ENCODE assay signal across 9 cellular contexts in genomic region chr1:150514913-150515327, GRCh38. TPM values are rescaled to one million over a fixed set of nuclear protein-coding genes. Genes with fewer than 3 reads are reported as not detected.
DNase-seq lines count a peak whose midpoint lies in the region; ATAC-seq, FAIRE-seq and TF ChIP-seq lines count a peak whose summit lies in the region.
"Had no signal": no experiment of that assay in that cellular context is flagged by ENCODE, and none has a peak within 500 bp of the region (broad histone marks: within the 10 kb centered on the region; RNA-seq: fewer than 3 reads in every experiment).

No MANE protein-coding gene starts in this region.

- peak overlapping the region; percentile 91 for H3K4me3 Mint-ChIP-seq in H9
- peak overlapping the region; percentile 79 for H3K4me3 Mint-ChIP-seq in WTC11

- H3K36me3 Mint-ChIP-seq in H9 (ENCODE audit: insufficient read depth in 1 of 3, low read depth in 3 of 3) (peaks cover 0 to 11% (median 0%) of the 10 kb centered on the region in 3 experiments; a peak in 4 of 7 replicates), WTC11 (peaks cover 4% of the 10 kb centered on the region; the same call in 1 of the 2 replicates)

- H3K9me3 ChIP-seq in H9 (ENCODE audit: control insufficient read depth, low read depth, low read length) (no peaks in the 10 kb centered on the region), right atrium auricular region (no peaks in the 10 kb centered on the region), spleen (no peaks in the 10 kb centered on the region)

- no peak overlapping the region for H2AK5ac ChIP-seq in H9 (ENCODE audit: insufficient read length, low read length)

- peak overlapping the region; percentile 96 for H3K4me2 ChIP-seq in H9 (ENCODE audit: insufficient read depth, insufficient read length, low read length)

- H3K4me3 ChIP-seq in right atrium auricular region (peak overlapping the region; percentile 53 to 60), spleen (peak overlapping the region; percentile 57 to 91 (median 64))

- peak overlapping the region in 2 of 3 experiments; percentile 92 to 96; a peak in 5 of 7 replicates for H3K27ac Mint-ChIP-seq in H9
- peak overlapping the region; percentile 91 for H3K27ac Mint-ChIP-seq in WTC11

- H3K4ac ChIP-seq in H9 (ENCODE audit: low read depth, low read length): no peak overlapping the region

- no peaks in the 10 kb centered on the region for H3K79me2 ChIP-seq in H9 (ENCODE audit: insufficient read depth, low read length)

- no peak overlapping the region for H2BK15ac ChIP-seq in H9 (ENCODE audit: low read depth, low read length)

- no peak; the same call in 2 of the 3 replicates for TF ChIP-seq CTCF in H9 (conservative IDR thresholded peaks at IDR 0.05)
- no peak for TF ChIP-seq CTCF in WTC11 (IDR thresholded peaks at IDR 0.05)
- no peak for TF ChIP-seq CTCF in right atrium auricular region (IDR thresholded peaks at IDR 0.05)
- no peak for TF ChIP-seq CTCF in spleen (IDR thresholded peaks at IDR 0.05 in 8 of 11, conservative IDR thresholded peaks at IDR 0.05 in 3 of 11)
- no peak for TF ChIP-seq CTCF in D721Med (IDR thresholded peaks at IDR 0.05; ENCODE audit: insufficient read depth, missing control alignments)

- peaks cover 9 to 15% of the 10 kb centered on the region in 2 experiments for H3K4me1 Mint-ChIP-seq in H9
- peaks cover 12% of the 10 kb centered on the region for H3K4me1 Mint-ChIP-seq in WTC11

- peaks cover 2% of the 10 kb centered on the region; the same call in 1 of the 2 replicates for H3K4me1 ChIP-seq in H9 (ENCODE audit: insufficient read depth, low read length)
- peaks cover 0 to 26% of the 10 kb centered on the region in 2 donors for H3K4me1 ChIP-seq in right atrium auricular region
- H3K4me1 ChIP-seq in spleen: peaks cover 7 to 34% (median 20%) of the 10 kb centered on the region in 6 donors

- FAIRE-seq in D721Med (lab: Jason Lieb, UNC): no peak

- H3K27ac ChIP-seq in H9 (ENCODE audit: insufficient read length, low read depth, low read length): no peak overlapping the region
- peak overlapping the region; percentile 85 for H3K27ac ChIP-seq in right atrium auricular region
- H3K27ac ChIP-seq in spleen: peak overlapping the region; percentile 63 to 90 (median 80)

- H2BK5ac ChIP-seq in H9 (ENCODE audit: insufficient read length, low read length): no peak overlapping the region

- no peak overlapping the region for H3K56ac ChIP-seq in H9 (ENCODE audit: insufficient read length, low read depth, low read length)

- no peak overlapping the region for H2BK120ac ChIP-seq in H9 (ENCODE audit: low read depth, low read length, poor library complexity, severe bottlenecking)

- peak overlapping the region; percentile 50 for H3K18ac ChIP-seq in H9 (ENCODE audit: insufficient read length, low read depth, low read length)

- peak overlapping the region; percentile 92 for H3K14ac ChIP-seq in H9 (ENCODE audit: insufficient read depth, low read length)

- H4K20me1 ChIP-seq in H9 (ENCODE audit: control insufficient read depth, insufficient read depth, insufficient read length): peaks cover 2% of the 10 kb centered on the region

- peak overlapping the region; percentile 22 for H2AFZ ChIP-seq in H9 (ENCODE audit: low read length)

- DNase-seq in H9: no peak
- DNase-seq in WTC11 (ENCODE audit: low spot score): no peak
- DNase-seq in right atrium auricular region (ENCODE audit: low spot score): no peak
- DNase-seq in spleen: peak; percentile 81
- no peak for DNase-seq in D721Med (ENCODE audit: insufficient read length, low spot score)

- no peak overlapping the region for H4K91ac ChIP-seq in H9 (ENCODE audit: insufficient read length, low read depth, low read length)

- no peaks in the 10 kb centered on the region for H3K27me3 ChIP-seq in H9 (ENCODE audit: insufficient read depth, low read length)
- H3K27me3 ChIP-seq in right atrium auricular region: no peaks in the 10 kb centered on the region
- no peaks in the 10 kb centered on the region for H3K27me3 ChIP-seq in spleen (replicated peaks in 1 of 7)

- CTCF ChIA-PET in WTC11 (lab: Charles Lee): interaction anchor here (0.6 to 9.7 kb wide), 9 partner anchors 10 to 114 kb away, joined by 3 to 139 read pairs (median 4); partner anchors contain the start of genes ENSA and TARS2

- peak overlapping the region; percentile 64 for H3K9ac ChIP-seq in H9 (ENCODE audit: extremely low read depth, insufficient read length, low read length)

- H4K5ac ChIP-seq in H9 (ENCODE audit: insufficient read length, low read depth, low read length): no peak overlapping the region

- H2BK12ac ChIP-seq in H9 (ENCODE audit: insufficient read length, low read depth, low read length): no peak overlapping the region

- TF ChIP-seq POLR2A in spleen (IDR thresholded peaks at IDR 0.05): no peak

- WGBS in H9 (ENCODE audit: extremely low coverage, insufficient read length, low lambda C conversion rate): no CpG with 5 or more reads among the region's 21 CpGs
- 30 to 40% (median 34%) methylated on average over 21 of the region's 21 CpGs for WGBS in spleen, 5 donors

- peaks cover 12% of the 10 kb centered on the region for H3K23me2 ChIP-seq in H9 (ENCODE audit: insufficient read length, low read depth, low read length, poor library complexity, severe bottlenecking)

- no peak overlapping the region for H3K23ac ChIP-seq in H9 (ENCODE audit: insufficient read length, low read depth, low read length)

- POLR2A ChIA-PET in WTC11 (lab: Charles Lee): interaction anchor here (0.6 to 1.4 kb wide), 6 partner anchors 11 to 309 kb away, joined by 3 to 5 read pairs (median 4); partner anchors contain the start of gene ADAMTSL4

- H3K27me3 Mint-ChIP-seq in H9 (ENCODE audit: low read depth): peaks cover 1% of the 10 kb centered on the region; the same call in 1 of the 2 replicates
- no peaks in the 10 kb centered on the region; the same call in 1 of the 2 replicates for H3K27me3 Mint-ChIP-seq in WTC11 (ENCODE audit: low read depth)

- intact Hi-C loops in spleen (cut with DNase I; ENCODE audit: low total_unique reads): no loop called here

- no peak overlapping the region for H3T11ph ChIP-seq in H9 (ENCODE audit: low read length)

- no peaks in the 10 kb centered on the region for H3K36me3 ChIP-seq in right atrium auricular region
- H3K36me3 ChIP-seq in spleen: peaks cover 0 to 17% (median 0%) of the 10 kb centered on the region in 6 donors

- no peaks in the 10 kb centered on the region for H3K9me3 Mint-ChIP-seq in H9
- no peaks in the 10 kb centered on the region for H3K9me3 Mint-ChIP-seq in WTC11

- H3K79me1 ChIP-seq in H9 (ENCODE audit: insufficient read depth, low read depth, low read length, poor library complexity, severe bottlenecking): no peaks in the 10 kb centered on the region

- no peak overlapping the region for H4K8ac ChIP-seq in H9 (replicated peaks; ENCODE audit: insufficient read length, low read depth, low read length)

- H2BK20ac ChIP-seq in H9 (ENCODE audit: low read depth, low read length, poor library complexity, severe bottlenecking): no peak overlapping the region

- ATAC-seq in WTC11: no peak
- no peak for ATAC-seq in HG03520 (IDR thresholded peaks at IDR 0.05; ENCODE audit: unreplicated experiment)
- ATAC-seq in GM21528 (IDR thresholded peaks at IDR 0.05; ENCODE audit: low FRiP score, unreplicated experiment): no peak
- no peak for ATAC-seq in GM18861 (IDR thresholded peaks at IDR 0.05; ENCODE audit: unreplicated experiment)

TF ChIP-seq in WTC11, 78 proteins besides CTCF, POLR2A, EP300 and RAD21:
- TF ChIP-seq USF1 (CRISPR knock-in tag; IDR thresholded peaks at IDR 0.05): no peak
TF ChIP-seq in WTC11: peak in this region for 0.

RNA-seq across cellular contexts. Expression of gene FALEC, which starts 0.6 kb away (rescaled TPM):
- total RNA-seq in H9 (2021) (not detected in 2 replicates), WTC11 (2021) (0.71 to 1.2 TPM (median 1.0 TPM) in 3 replicates), right atrium auricular region (not detected), spleen (1 to 10 TPM in 1 of 7 donors, under 1 TPM in 1, not detected in 5; 0.97 to 1.9 TPM)
- under 1 TPM in 2 of 3 donors, not detected in 1; 0.20 to 0.29 TPM for polyA plus RNA-seq in spleen
- total RNA-seq: SK-MEL-5 had no signal

RNA-seq across cellular contexts. Expression of gene ECM1, which starts 7.0 kb away (rescaled TPM):
- total RNA-seq in H9 (2021) (0.88 and 1.4 TPM in 2 replicates), WTC11 (2021) (0.69 to 1.6 TPM (median 0.76 TPM) in 3 replicates), right atrium auricular region (10 to 100 TPM; 28.6 to 37.2 TPM), spleen (10 to 100 TPM in 5 of 7 donors, 1 to 10 TPM in 2; 6.6 to 16.5 (median 13.6) TPM)
- polyA plus RNA-seq in spleen: 1 to 10 TPM; 2.7 to 6.8 (median 6.4) TPM

RNA-seq across cellular contexts. Expression of gene TARS2, which starts 27.7 kb away (rescaled TPM):
- total RNA-seq in H9 (2021) (36.5 and 38.8 TPM in 2 replicates), WTC11 (2021) (42.9 to 51.1 TPM (median 49.7 TPM) in 3 replicates), right atrium auricular region (10 to 100 TPM; 10.5 to 18.1 TPM), spleen (10 to 100 TPM; 14.6 to 30.4 (median 23.5) TPM)
- polyA plus RNA-seq in spleen: 10 to 100 TPM; 18.7 to 19.4 (median 18.9) TPM

RNA-seq across cellular contexts. Expression of gene ADAMTSL4, which starts 34.3 kb away (rescaled TPM):
- total RNA-seq in H9 (2021) (4.6 and 6.1 TPM in 2 replicates), WTC11 (2021) (6.6 to 14.7 TPM (median 14.1 TPM) in 3 replicates), right atrium auricular region (10 to 100 TPM; 21.9 to 41.1 TPM), spleen (10 to 100 TPM in 5 of 7 donors, 1 to 10 TPM in 2; 2.8 to 19.1 (median 12.4) TPM)
- polyA plus RNA-seq in spleen: 10 to 100 TPM in 1 of 3 donors, 1 to 10 TPM in 2; 5.0 to 10.9 (median 9.4) TPM
